10 cellular contexts compared by ENCODE assay signal in the genomic region with DNA sequence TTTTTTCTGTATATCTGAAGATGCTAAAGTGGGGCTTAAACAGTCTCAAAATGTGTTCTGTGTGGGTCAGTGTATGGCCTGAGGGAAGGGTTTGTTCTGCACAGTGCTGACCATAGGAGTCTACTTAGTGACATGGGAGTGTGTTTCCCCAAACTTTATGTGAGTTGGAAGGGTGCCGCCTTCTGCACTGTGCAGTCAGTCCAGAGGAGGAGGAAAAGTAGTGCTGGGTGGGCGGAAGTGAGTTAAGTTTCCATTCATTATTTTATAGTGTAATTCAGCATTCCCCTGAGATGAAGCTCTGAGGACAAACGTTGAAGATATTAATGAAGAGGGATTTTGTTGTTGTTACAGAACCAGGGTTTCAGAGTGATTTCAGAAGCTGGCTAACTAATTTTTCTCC. TPM values are rescaled to one million over a fixed set of nuclear protein-coding genes. Genes with fewer than 3 reads are reported as not detected.
DNase-seq lines count a peak whose midpoint lies in the region; ATAC-seq, FAIRE-seq and TF ChIP-seq lines count a peak whose summit lies in the region.
"Had no signal": no experiment of that assay in that cellular context is flagged by ENCODE, and none has a peak within 500 bp of the region (broad histone marks: within the 10 kb centered on the region; RNA-seq: fewer than 3 reads in every experiment).

No MANE protein-coding gene starts in this region.

- 97% methylated on average over 3 of the region's 3 CpGs; no CpG with 5 or more reads in 1 of the 2 experiments for WGBS in endodermal cell (ENCODE audit: insufficient coverage in 1 of 2, insufficient read length in 1 of 2), 2 experiments

- H3K9me2 ChIP-seq in Loucy (replicated peaks; ENCODE audit: low read depth, low read length) = no peaks in the 10 kb centered on the region
- H3K9me2 ChIP-seq in PC-9 (ENCODE audit: insufficient read depth) = no peaks in the 10 kb centered on the region

- H3K4me2 ChIP-seq in DND-41 (ENCODE audit: insufficient read depth, low read length) (0 out of 2 replicates have a peak overlapping the region, but pooled peaks have one; percentile 31), Loucy (ENCODE audit: low read depth, low read length, poor library complexity, severe bottlenecking) (peak overlapping the region; percentile 80), PC-9 (no peak overlapping the region)

- H3K9me3 ChIP-seq in DND-41 (ENCODE audit: insufficient read depth, low read length, severe bottlenecking) (no peaks in the 10 kb centered on the region), Loucy (ENCODE audit: insufficient read depth, low read depth, low read length) (no peaks in the 10 kb centered on the region), endodermal cell (ENCODE audit: control insufficient read depth, low read length) (no peaks in the 10 kb centered on the region), PC-9 (ENCODE audit: insufficient read depth, low read depth) (no peaks in the 10 kb centered on the region)

- H3K4me1 ChIP-seq in DND-41 (ENCODE audit: insufficient read depth, low read length) = peaks cover 29% of the 10 kb centered on the region
- H3K4me1 ChIP-seq in Loucy (ENCODE audit: insufficient read depth, low read length, poor library complexity, severe bottlenecking) = peaks cover 20% of the 10 kb centered on the region
- no peaks in the 10 kb centered on the region for H3K4me1 ChIP-seq in endodermal cell (ENCODE audit: control insufficient read depth, insufficient read depth, low read length)
- H3K4me1 ChIP-seq in PC-9 (replicated peaks; ENCODE audit: insufficient read depth) = no peaks in the 10 kb centered on the region

- H3K4me1 Mint-ChIP-seq in endodermal cell (peaks cover 18% of the 10 kb centered on the region), neural crest cell (peaks cover 25% of the 10 kb centered on the region)

- ATAC-seq in DND-41 (ENCODE audit: insufficient read depth, low read depth) (no peak), GM18520 (IDR thresholded peaks at IDR 0.05; ENCODE audit: unreplicated experiment) (no peak)

- CTCF ChIA-PET in PC-9 (lab: Charles Lee) = no interaction called here

- H3K4me3 Mint-ChIP-seq in endodermal cell = peak overlapping the region; percentile 58
- H3K4me3 Mint-ChIP-seq in neural crest cell = peak overlapping the region; percentile 74

- H4K20me1 ChIP-seq in DND-41 (ENCODE audit: insufficient read depth, low read length) (no peaks in the 10 kb centered on the region), Loucy (ENCODE audit: insufficient read depth, low read length, poor library complexity, severe bottlenecking) (no peaks in the 10 kb centered on the region), PC-9 (ENCODE audit: insufficient read depth) (no peaks in the 10 kb centered on the region)

- H3F3A ChIP-seq in Loucy (ENCODE audit: low read depth) (no peaks in the 10 kb centered on the region), PC-9 (ENCODE audit: insufficient read depth, low read depth) (no peaks in the 10 kb centered on the region)

- POLR2A ChIA-PET in PC-9 (lab: Charles Lee; ENCODE audit: unreplicated experiment) = no interaction called here

- H2AFZ ChIP-seq in DND-41 (ENCODE audit: low read depth, low read length) (no peak overlapping the region), Loucy (ENCODE audit: low read length) (0 out of 2 replicates have a peak overlapping the region, but pooled peaks have one; percentile 56), PC-9 (no peak overlapping the region)

- H3K9me3 Mint-ChIP-seq in endodermal cell (peaks cover 56% of the 10 kb centered on the region), neural crest cell (no peaks in the 10 kb centered on the region)

- H3K9ac ChIP-seq in DND-41 (ENCODE audit: low read depth, low read length) (no peak overlapping the region), Loucy (ENCODE audit: low read depth, low read length, poor library complexity, severe bottlenecking) (peak overlapping the region; percentile 48), endodermal cell (ENCODE audit: extremely low read depth, low read length, poor library complexity, severe bottlenecking) (no peak overlapping the region)

- H3K27ac Mint-ChIP-seq in endodermal cell = no peak overlapping the region
- peak overlapping the region; percentile 31 for H3K27ac Mint-ChIP-seq in neural crest cell (ENCODE audit: unreplicated experiment)

- H3K36me3 ChIP-seq in DND-41 (ENCODE audit: insufficient read depth, low read length) (no peaks in the 10 kb centered on the region), Loucy (ENCODE audit: insufficient read depth, low read length) (no peaks in the 10 kb centered on the region), endodermal cell (ENCODE audit: control insufficient read depth, insufficient read depth, low read length) (no peaks in the 10 kb centered on the region), PC-9 (ENCODE audit: low read depth) (no peaks in the 10 kb centered on the region)

- H3K79me2 ChIP-seq in DND-41 (ENCODE audit: insufficient read depth, low read length) (no peaks in the 10 kb centered on the region), Loucy (ENCODE audit: insufficient read depth, low read length) (peaks cover 3% of the 10 kb centered on the region), PC-9 (ENCODE audit: low read depth) (no peaks in the 10 kb centered on the region)

- H3K36me3 Mint-ChIP-seq in endodermal cell (ENCODE audit: low read depth) (peaks cover 2% of the 10 kb centered on the region), neural crest cell (ENCODE audit: low read depth) (peaks cover 6% of the 10 kb centered on the region)

- BruUV-seq in PC-9 (replicated peaks; lab: Mats Ljungman, UMichigan) = no TSS peak

- intact Hi-C loops in PC-9 (cut with micrococcal nuclease; ENCODE audit: unreplicated experiment) = no loop called here

- H3K27ac ChIP-seq in DND-41 (ENCODE audit: low read length) (no peak overlapping the region), endodermal cell (ENCODE audit: low read depth, low read length) (no peak overlapping the region), PC-9 (no peak overlapping the region)

- no peak for FAIRE-seq in D721Med (lab: Jason Lieb, UNC)

- H3K27me3 ChIP-seq in DND-41 (ENCODE audit: insufficient read depth, low read length, poor library complexity) (no peaks in the 10 kb centered on the region), Loucy (ENCODE audit: insufficient read depth, low read length, poor library complexity, severe bottlenecking) (no peaks in the 10 kb centered on the region), endodermal cell (ENCODE audit: control insufficient read depth, insufficient read depth, low read length, poor library complexity, severe bottlenecking) (peaks cover 9% of the 10 kb centered on the region), PC-9 (ENCODE audit: insufficient read depth, low read depth) (no peaks in the 10 kb centered on the region)

- TF ChIP-seq CTCF in DND-41 (IDR thresholded peaks at IDR 0.05; ENCODE audit: borderline replicate concordance, extremely low read depth, low read length, poor library complexity, severe bottlenecking) (no peak), Loucy (conservative IDR thresholded peaks at IDR 0.05; ENCODE audit: low read length) (no peak), endodermal cell (conservative IDR thresholded peaks at IDR 0.05) (no peak), neural crest cell (conservative IDR thresholded peaks at IDR 0.05) (no peak), D721Med (IDR thresholded peaks at IDR 0.05; ENCODE audit: insufficient read depth, missing control alignments) (no peak), PC-9 (conservative IDR thresholded peaks at IDR 0.05) (no peak)

- peaks cover 13% of the 10 kb centered on the region for H3K27me3 Mint-ChIP-seq in endodermal cell (ENCODE audit: insufficient read depth)
- peaks cover 41% of the 10 kb centered on the region for H3K27me3 Mint-ChIP-seq in neural crest cell (ENCODE audit: low read depth)

- no peak for DNase-seq in DND-41
- no peak for DNase-seq in endodermal cell
- no peak for DNase-seq in neural crest cell (ENCODE audit: low read depth, low spot score)
- no peak for DNase-seq in D721Med (ENCODE audit: insufficient read length, low spot score)
- no peak for DNase-seq in PC-9
- no peak for DNase-seq in GOT3 (lab: John Stamatoyannopoulos, UW)
- DNase-seq: activated naive CD4-positive, alpha-beta T cell; NCI-H748 treated with DMSO at 0.1 percent for 48 hours had no signal

- no peak overlapping the region for H3K4me3 ChIP-seq in DND-41 (ENCODE audit: low read depth in 1 of 2, low read length in 2 of 2)
- H3K4me3 ChIP-seq in Loucy (ENCODE audit: low read length, poor library complexity, severe bottlenecking) = peak overlapping the region; percentile 71
- peak overlapping the region; percentile 66 for H3K4me3 ChIP-seq in endodermal cell (ENCODE audit: low read length)
- H3K4me3 ChIP-seq in PC-9 = no peak overlapping the region

RNA-seq across cellular contexts. Expression of gene CHST7, which starts 2.9 kb away (rescaled TPM):
- 1 to 10 TPM; 1.6 to 4.2 TPM for total RNA-seq in endodermal cell
- 1.7 TPM for polyA plus RNA-seq in endodermal cell (2013, experiment 1 of 2)
- 2.2 TPM for polyA plus RNA-seq in endodermal cell (2013, experiment 2 of 2)
- total RNA-seq in neural crest cell = 1.9 and 2.3 TPM in 2 replicates
- total RNA-seq in PC-9 (2021) = 0.94 and 1.1 TPM in 2 replicates

RNA-seq across cellular contexts. Expression of gene ZNF674, which starts 31.2 kb away (rescaled TPM):
- total RNA-seq in endodermal cell (1 to 10 TPM; 4.4 to 4.6 TPM), neural crest cell (4.7 and 6.2 TPM in 2 replicates), PC-9 (2021) (3.9 and 4.0 TPM in 2 replicates)
- polyA plus RNA-seq in endodermal cell (2013, experiment 1 of 2) = 3.4 TPM
- 3.5 TPM for polyA plus RNA-seq in endodermal cell (2013, experiment 2 of 2)

Comparison
In these comparisons a context has a peak if more than half of its experiments do, and no peak if none do; other contexts are left out.
1. H3K4me3 ChIP-seq: peak in Loucy (single experiment) and endodermal cell (single experiment); none in DND-41 (0 of 2) and PC-9 (single experiment).